10 cellular contexts compared by ENCODE assay signal in the genomic region with DNA sequence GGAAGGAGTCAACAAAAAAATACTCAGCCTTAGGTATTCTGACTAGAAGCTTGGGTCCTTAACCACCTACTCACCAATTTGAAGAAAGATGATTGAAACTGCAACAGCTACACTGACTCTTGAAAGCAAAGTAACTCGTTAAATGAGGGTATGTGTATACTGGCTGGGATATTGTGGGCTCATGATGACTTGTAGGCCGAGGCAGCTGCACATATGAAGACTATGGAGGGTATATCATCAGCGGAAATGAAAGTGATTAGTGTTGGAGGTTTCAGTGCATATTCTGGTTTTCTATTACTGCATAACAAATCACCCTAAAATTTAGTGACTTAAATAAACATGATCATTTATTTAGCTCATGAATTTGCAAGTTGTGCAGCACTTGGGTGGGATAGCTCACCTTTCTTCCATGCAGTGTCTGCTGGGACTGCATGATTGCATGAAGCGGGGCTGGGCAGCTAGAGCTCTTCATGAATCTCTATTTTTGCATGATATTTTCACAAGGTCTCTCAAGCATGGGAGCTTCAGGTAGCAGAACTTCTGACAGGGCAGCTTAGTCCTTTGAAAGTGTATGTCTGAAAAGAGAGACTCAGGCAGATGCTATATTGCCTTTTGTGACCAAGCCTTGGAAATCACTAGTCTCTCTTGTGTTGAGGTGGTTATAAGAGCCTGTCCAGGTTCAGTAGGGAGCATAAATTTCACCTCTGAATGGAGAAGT.
DNase-seq lines count a peak whose midpoint lies in the region; ATAC-seq and TF ChIP-seq lines count a peak whose summit lies in the region.
"Had no signal": no experiment of that assay in that cellular context is flagged by ENCODE, and none has a peak within 500 bp of the region (broad histone marks: within the 10 kb centered on the region; RNA-seq: fewer than 3 reads in every experiment).

No MANE protein-coding gene starts in this region.

- intact Hi-C loops in Right ventricle myocardium superior (cut with DNase I) = no loop called here

- POLR2A ChIA-PET in RWPE1 (lab: Yijun Ruan, JAX; ENCODE audit: low non-redundant PET) = interaction anchor here (0.5 kb wide), 1 partner anchor 303 kb away, joined by 3 read pairs; the partner anchor contains the start of gene MTAP

- CTCF ChIA-PET in RWPE1 (lab: Yijun Ruan, JAX) = interaction anchor here (0.6 kb wide), 2 partner anchors 45 to 86 kb away, joined by 3 to 4 read pairs; no protein-coding TSS in a partner anchor

- peaks cover 43% of the 10 kb centered on the region for H3K27me3 Mint-ChIP-seq in T-helper 2 cell treated with Interferon-gamma antibody and Interleukin-4, amounts not matched to agents 5 μg/mL and 100 μg/mL, for 36 hours (ENCODE audit: low read depth)

- no peaks in the 10 kb centered on the region for H3K9me3 Mint-ChIP-seq in T-helper 2 cell treated with Interferon-gamma antibody and Interleukin-4, amounts not matched to agents 5 μg/mL and 100 μg/mL, for 36 hours

- ATAC-seq in GM19372 (IDR thresholded peaks at IDR 0.05; ENCODE audit: low read depth, unreplicated experiment) = peak; percentile 92
- ATAC-seq in HG02981 (IDR thresholded peaks at IDR 0.05; ENCODE audit: unreplicated experiment) = peak; percentile 97
- no peak for ATAC-seq in Right ventricle myocardium superior (ENCODE audit: poor library complexity)

- peak overlapping the region; percentile 41 for H3K4me3 Mint-ChIP-seq in T-helper 2 cell treated with Interferon-gamma antibody and Interleukin-4, amounts not matched to agents 5 μg/mL and 100 μg/mL, for 36 hours

- DNase-seq in GM10266 (ENCODE audit: extremely low spot score) = peak; percentile 25
- peak; percentile 60 for DNase-seq in T-helper 2 cell treated with Interferon-gamma antibody and Interleukin-4, amounts not matched to agents 5 μg/mL and 100 μg/mL, for 36 hours (ENCODE audit: low spot score)
- DNase-seq in Right ventricle myocardium superior = no peak
- DNase-seq in RWPE1 (ENCODE audit: low spot score) = no peak
- DNase-seq in HCEC 1CT = no peak
- DNase-seq in stimulated activated CD4-positive, alpha-beta T cell treated with anti-CD3 and anti-CD28 coated beads, Interleukin-4, amount 100 ng/mL, for 1 hour = no peak
- DNase-seq: NCI-H446 treated with DMSO at 0.1 percent for 48 hours had no signal

- peak overlapping the region; percentile 58 for H3K27ac Mint-ChIP-seq in T-helper 2 cell treated with Interferon-gamma antibody and Interleukin-4, amounts not matched to agents 5 μg/mL and 100 μg/mL, for 36 hours

- H3K36me3 Mint-ChIP-seq in T-helper 2 cell treated with Interferon-gamma antibody and Interleukin-4, amounts not matched to agents 5 μg/mL and 100 μg/mL, for 36 hours (ENCODE audit: low read depth) = peaks cover 1% of the 10 kb centered on the region

- peaks cover 64% of the 10 kb centered on the region for H3K4me1 Mint-ChIP-seq in T-helper 2 cell treated with Interferon-gamma antibody and Interleukin-4, amounts not matched to agents 5 μg/mL and 100 μg/mL, for 36 hours (ENCODE audit: low read depth)

- no peak for TF ChIP-seq CTCF in GM10266 (IDR thresholded peaks at IDR 0.05; ENCODE audit: control insufficient read depth, insufficient read depth, low read depth, missing control alignments)
- TF ChIP-seq CTCF in RWPE1 (conservative IDR thresholded peaks at IDR 0.05; ENCODE audit: low read depth) = no peak

- no peak overlapping the region for H3K27ac ChIP-seq in RWPE1
- H3K27ac ChIP-seq: VCaP had no signal

Comparison
In these comparisons a context has a peak if more than half of its experiments do, and no peak if none do; other contexts are left out.
1. DNase-seq: peak in GM10266 (single experiment) and T-helper 2 cell treated with Interferon-gamma antibody and Interleukin-4, amounts not matched to agents 5 μg/mL and 100 μg/mL, for 36 hours (single experiment); none in Right ventricle myocardium superior (single experiment), RWPE1 (single experiment), HCEC 1CT (single experiment) and stimulated activated CD4-positive, alpha-beta T cell treated with anti-CD3 and anti-CD28 coated beads, Interleukin-4, amount 100 ng/mL, for 1 hour (single experiment).